8 cellular contexts compared by ENCODE assay signal in the genomic region with DNA sequence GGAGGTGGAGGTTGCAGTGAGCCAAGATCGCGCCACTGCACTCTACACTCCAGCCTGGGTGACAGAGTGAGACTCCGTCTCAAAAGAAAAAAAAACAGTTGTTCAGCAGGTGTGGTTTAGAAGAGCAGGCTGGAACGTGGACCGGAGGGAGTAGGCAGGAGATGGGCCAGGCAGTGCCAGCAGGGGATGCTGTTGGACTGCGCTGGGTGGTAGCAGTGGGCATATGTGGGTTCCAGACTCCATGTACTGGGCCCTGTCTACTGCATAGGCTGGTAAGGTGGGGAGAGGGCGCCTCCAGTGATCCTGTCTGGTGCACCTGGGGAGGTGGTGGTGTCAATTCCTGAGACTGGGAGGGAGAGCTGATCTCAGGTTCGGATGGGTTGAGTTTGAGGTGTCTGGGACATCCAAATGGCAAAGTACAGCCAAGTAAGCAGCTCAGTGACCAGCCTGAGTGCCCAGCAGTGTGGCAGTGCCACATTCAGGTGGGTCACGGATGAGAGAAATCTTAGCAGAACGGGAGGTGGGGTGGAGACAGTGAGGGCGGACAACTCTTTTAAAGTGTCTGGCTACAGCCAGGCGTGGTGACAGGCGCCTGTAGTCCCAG. TPM values are rescaled to one million over a fixed set of nuclear protein-coding genes. Genes with fewer than 3 reads are reported as not detected.
DNase-seq lines count a peak whose midpoint lies in the region; ATAC-seq, FAIRE-seq and TF ChIP-seq lines count a peak whose summit lies in the region.

No MANE protein-coding gene starts in this region.

- H3K4me1 ChIP-seq in ascending aorta: no peaks in the 10 kb centered on the region
- H3K4me1 ChIP-seq in keratinocyte (ENCODE audit: control insufficient read depth, extremely low read depth, insufficient read depth, low read length): no peaks in the 10 kb centered on the region

- no peak overlapping the region for H2AFZ ChIP-seq in keratinocyte (ENCODE audit: control insufficient read depth, low read length)

- peak; percentile 60 for TF ChIP-seq CTCF in AG10803 (conservative IDR thresholded peaks at IDR 0.05; ENCODE audit: low read length)
- TF ChIP-seq CTCF in ascending aorta (IDR thresholded peaks at IDR 0.05): peak; percentile 19 to 53 (median 33)
- peak; percentile 72 to 97 (median 86) for TF ChIP-seq CTCF in keratinocyte (optimal IDR thresholded peaks at IDR 0.05 in 1 of 3, IDR thresholded peaks at IDR 0.05 in 1 of 3, conservative IDR thresholded peaks at IDR 0.05 in 1 of 3; ENCODE audit: extremely low read depth in 1 of 3, insufficient read depth in 2 of 3, low read length in 3 of 3)

- H3K9ac ChIP-seq in keratinocyte (ENCODE audit: control insufficient read depth, extremely low read depth, insufficient read depth, low read length): no peak overlapping the region

- H3K9me1 ChIP-seq in keratinocyte (ENCODE audit: control insufficient read depth, extremely low read depth, insufficient read depth, low read length): no peaks in the 10 kb centered on the region

- DNase-seq in AG10803 (ENCODE audit: low read depth): peak; percentile 31
- peak; percentile 32 for DNase-seq in HCEC 1CT
- DNase-seq in T-helper 1 cell: peak; percentile 16 to 65 (median 33)
- DNase-seq in ascending aorta (ENCODE audit: low spot score in 2 of 2): no peak
- no peak for DNase-seq in keratinocyte (ENCODE audit: low read depth, low spot score)
- DNase-seq in stimulated activated CD8-positive, alpha-beta memory T cell treated with anti-CD3 and anti-CD28 coated beads, Interleukin-15, amount 100 ng/mL, for 1 hour (ENCODE audit: low read depth): peak; percentile 20

- H3K4me3 ChIP-seq in AG10803 (ENCODE audit: low read length) (no peak overlapping the region), ascending aorta (no peak overlapping the region), keratinocyte (ENCODE audit: control insufficient read depth in 2 of 3, extremely low read depth in 1 of 3, insufficient read depth in 2 of 3, low read depth in 1 of 3, low read length in 3 of 3) (no peak overlapping the region)

- intact Hi-C loops in ascending aorta (cut with DNase I): no loop called here

- H3K9me3 ChIP-seq in ascending aorta: no peaks in the 10 kb centered on the region
- no peaks in the 10 kb centered on the region for H3K9me3 ChIP-seq in keratinocyte (ENCODE audit: control insufficient read depth, low read depth, low read length)

- no peak for FAIRE-seq in keratinocyte (lab: Jason Lieb, UNC)

- H3K27me3 ChIP-seq in ascending aorta: no peaks in the 10 kb centered on the region
- no peaks in the 10 kb centered on the region for H3K27me3 ChIP-seq in keratinocyte (ENCODE audit: control insufficient read depth, extremely low read depth, insufficient read depth, low read length)

- dilution Hi-C loops in keratinocyte (cut with MboI; ENCODE audit: extremely low pct_ligation_motif_present, low sequenced_read_pairs): no loop called here

- no peaks in the 10 kb centered on the region for H4K20me1 ChIP-seq in keratinocyte (ENCODE audit: control insufficient read depth, extremely low read depth, insufficient read depth, low read length)

- ATAC-seq in GM18870 (IDR thresholded peaks at IDR 0.05; ENCODE audit: unreplicated experiment) (no peak), GM21367 (IDR thresholded peaks at IDR 0.05; ENCODE audit: unreplicated experiment) (no peak)

- H3K79me2 ChIP-seq in keratinocyte (ENCODE audit: control insufficient read depth, insufficient read depth, low read length): no peaks in the 10 kb centered on the region

- no peak overlapping the region for H3K27ac ChIP-seq in ascending aorta
- no peak overlapping the region for H3K27ac ChIP-seq in keratinocyte (ENCODE audit: control insufficient read depth, insufficient read depth, low read length)

- H3K4me2 ChIP-seq in keratinocyte (ENCODE audit: control insufficient read depth, extremely low read depth, insufficient read depth, low read depth, low read length): no peak overlapping the region

- H3K36me3 ChIP-seq in ascending aorta (peaks cover 0 to 12% of the 10 kb centered on the region in 2 donors), keratinocyte (ENCODE audit: control insufficient read depth in 2 of 2, extremely low read depth in 1 of 2, insufficient read depth in 2 of 2, low read length in 2 of 2) (peaks cover 9% of the 10 kb centered on the region in 2 experiments)

RNA-seq across cellular contexts. Expression of gene SFXN4, which starts 25.9 kb away (rescaled TPM):
- 13.7 TPM for total RNA-seq in ascending aorta
- polyA plus RNA-seq in keratinocyte: 17.0 to 27.6 TPM (median 20.9 TPM) in 3 replicates
- 16.3 TPM for polyA plus RNA-seq in keratinocyte (2011; ENCODE audit: low read depth)
- 18.0 and 35.0 TPM in 2 replicates for polyA plus RNA-seq in keratinocyte (2011; cell fraction: cytosol; rRNA removed)
- 29.9 and 35.9 TPM in 2 replicates for polyA plus RNA-seq in keratinocyte (2011; cell fraction: nucleus; rRNA removed)
- 11.3 and 18.1 TPM in 2 replicates for polyA plus RNA-seq in keratinocyte (2012; ENCODE audit: low replicate concordance)
- 6.4 to 20.1 TPM (median 15.6 TPM) in 3 replicates for polyA minus RNA-seq in keratinocyte
- polyA minus RNA-seq in keratinocyte (2011; cell fraction: cytosol; rRNA and poly(A)+ RNA removed): 8.8 TPM
- 5.0 and 6.8 TPM in 2 replicates for polyA minus RNA-seq in keratinocyte (2011; cell fraction: nucleus; rRNA and poly(A)+ RNA removed)

RNA-seq across cellular contexts. Expression of gene DENND10, which starts 35.7 kb away (rescaled TPM):
- 85.1 TPM for total RNA-seq in ascending aorta
- 74.0 to 80.4 TPM (median 76.5 TPM) in 3 replicates for polyA plus RNA-seq in keratinocyte
- 26.9 TPM for polyA plus RNA-seq in keratinocyte (2011; ENCODE audit: low read depth)
- 70.3 and 101 TPM in 2 replicates for polyA plus RNA-seq in keratinocyte (2011; cell fraction: cytosol; rRNA removed)
- polyA plus RNA-seq in keratinocyte (2011; cell fraction: nucleus; rRNA removed): 59.6 and 64.7 TPM in 2 replicates
- 44.6 and 47.0 TPM in 2 replicates for polyA plus RNA-seq in keratinocyte (2012; ENCODE audit: low replicate concordance)
- 22.2 to 53.3 TPM (median 51.0 TPM) in 3 replicates for polyA minus RNA-seq in keratinocyte
- polyA minus RNA-seq in keratinocyte (2011; cell fraction: cytosol; rRNA and poly(A)+ RNA removed): 67.1 TPM
- polyA minus RNA-seq in keratinocyte (2011; cell fraction: nucleus; rRNA and poly(A)+ RNA removed): 30.6 and 35.4 TPM in 2 replicates

RNA-seq across cellular contexts. Expression of gene PRDX3, which starts 39.0 kb away (rescaled TPM):
- total RNA-seq in ascending aorta: 34.9 TPM
- polyA plus RNA-seq in keratinocyte: 251 to 304 TPM (median 266 TPM) in 3 replicates
- 25.9 TPM for polyA plus RNA-seq in keratinocyte (2011; ENCODE audit: low read depth)
- polyA plus RNA-seq in keratinocyte (2011; cell fraction: cytosol; rRNA removed): 167 and 288 TPM in 2 replicates
- 127 and 160 TPM in 2 replicates for polyA plus RNA-seq in keratinocyte (2011; cell fraction: nucleus; rRNA removed)
- 84.3 and 187 TPM in 2 replicates for polyA plus RNA-seq in keratinocyte (2012; ENCODE audit: low replicate concordance)
- 181 to 213 TPM (median 205 TPM) in 3 replicates for polyA minus RNA-seq in keratinocyte
- 120 TPM for polyA minus RNA-seq in keratinocyte (2011; cell fraction: cytosol; rRNA and poly(A)+ RNA removed)
- polyA minus RNA-seq in keratinocyte (2011; cell fraction: nucleus; rRNA and poly(A)+ RNA removed): 69.7 and 85.3 TPM in 2 replicates

RNA-seq across cellular contexts. Expression of gene EIF3A, which starts 58.9 kb away (rescaled TPM):
- total RNA-seq in ascending aorta: 59.4 TPM
- 42.9 to 84.4 TPM (median 52.4 TPM) in 3 replicates for polyA plus RNA-seq in keratinocyte
- 244 TPM for polyA plus RNA-seq in keratinocyte (2011; ENCODE audit: low read depth)
- 58.6 and 74.4 TPM in 2 replicates for polyA plus RNA-seq in keratinocyte (2011; cell fraction: cytosol; rRNA removed)
- polyA plus RNA-seq in keratinocyte (2011; cell fraction: nucleus; rRNA removed): 130 and 149 TPM in 2 replicates
- 95.7 and 166 TPM in 2 replicates for polyA plus RNA-seq in keratinocyte (2012; ENCODE audit: low replicate concordance)
- 50.3 to 107 TPM (median 52.3 TPM) in 3 replicates for polyA minus RNA-seq in keratinocyte
- polyA minus RNA-seq in keratinocyte (2011; cell fraction: cytosol; rRNA and poly(A)+ RNA removed): 47.8 TPM
- polyA minus RNA-seq in keratinocyte (2011; cell fraction: nucleus; rRNA and poly(A)+ RNA removed): 80.9 and 164 TPM in 2 replicates

Comparison
In these comparisons a context has a peak if more than half of its experiments do, and no peak if none do; other contexts are left out.
1. DNase-seq: peak in AG10803 (single experiment), HCEC 1CT (single experiment), T-helper 1 cell (5 of 5) and stimulated activated CD8-positive, alpha-beta memory T cell treated with anti-CD3 and anti-CD28 coated beads, Interleukin-15, amount 100 ng/mL, for 1 hour (single experiment); none in ascending aorta (0 of 2) and keratinocyte (single experiment).
2. CTCF ChIP-seq: peak in every context shown above with its lines; median percentile 86 in keratinocyte; 60 in AG10803; 33 in ascending aorta.